8 cellular contexts compared by ENCODE assay signal in genomic region chr16:71467810-71468209, GRCh38. TPM values are rescaled to one million over a fixed set of nuclear protein-coding genes. Genes with fewer than 3 reads are reported as not detected.
DNase-seq lines count a peak whose midpoint lies in the region; ATAC-seq and TF ChIP-seq lines count a peak whose summit lies in the region.

No MANE protein-coding gene starts in this region.

- no peaks in the 10 kb centered on the region for H3K9me3 ChIP-seq in GM23248 (ENCODE audit: low read depth)

- WGBS in GM23248 (ENCODE audit: low coverage in 1 of 2, low lambda C conversion rate in 2 of 2, missing lambda C conversion rate in 2 of 2), 2 experiments = 23 to 24% methylated on average over 9 of the region's 9 CpGs

- no peak overlapping the region for H3K4me3 ChIP-seq in GM23248

- no peaks in the 10 kb centered on the region for H4K20me1 ChIP-seq in GM23248 (ENCODE audit: insufficient read depth)

- H3K9me2 ChIP-seq in GM23248 (ENCODE audit: insufficient read depth) = no peaks in the 10 kb centered on the region

- peaks cover 6% of the 10 kb centered on the region for H3K79me2 ChIP-seq in GM23248 (ENCODE audit: insufficient read depth)

- H3K4me2 ChIP-seq in GM23248 (ENCODE audit: unreplicated experiment) = no peak overlapping the region

- peaks cover 5% of the 10 kb centered on the region; the same call in 1 of the 2 replicates for H3F3A ChIP-seq in GM23248 (ENCODE audit: insufficient read depth)

- no peak overlapping the region for H2AFZ ChIP-seq in GM23248

- H3K36me3 ChIP-seq in GM23248 (ENCODE audit: low read depth) = no peaks in the 10 kb centered on the region

- no peaks in the 10 kb centered on the region for H3K4me1 ChIP-seq in GM23248 (ENCODE audit: insufficient read depth)

- in situ Hi-C loops in GM23248 (cut with MboI) = no loop called here

- H3K27ac ChIP-seq in GM23248 = no peak overlapping the region

- DNase-seq in GM23248 (peak; percentile 69), ecto neural progenitor cell (ENCODE audit: low spot score) (peak; percentile 81), retina (peak; percentile 52), occipital lobe (lab: John Stamatoyannopoulos, UW) (no peak), GM19238 (ENCODE audit: insufficient read length, low spot score) (no peak)

- H3K27me3 ChIP-seq in GM23248 (replicated peaks; ENCODE audit: insufficient read depth) = no peaks in the 10 kb centered on the region

- no peak for ATAC-seq in SK-N-SH treated with all-trans-retinoic acid at 6 μM for 48 hours
- no peak for ATAC-seq in GM21360 (IDR thresholded peaks at IDR 0.05; ENCODE audit: unreplicated experiment)
- ATAC-seq in GM19324 (IDR thresholded peaks at IDR 0.05; ENCODE audit: low FRiP score, unreplicated experiment) = no peak

- no peak overlapping the region for H3K9ac ChIP-seq in GM23248

TF ChIP-seq in SK-N-SH treated with all-trans-retinoic acid at 6 μM for 48 hours, 23 proteins besides CTCF, POLR2A, EP300 and RAD21:
- peak; percentile 54; the same call in 1 of the 2 replicates for TF ChIP-seq PATZ1 (CRISPR knock-in tag; IDR thresholded peaks at IDR 0.05; ENCODE audit: borderline replicate concordance)
- TF ChIP-seq GLIS3 (CRISPR knock-in tag; IDR thresholded peaks at IDR 0.05) = no peak
- no peak for TF ChIP-seq ESRRG (CRISPR knock-in tag; IDR thresholded peaks at IDR 0.05)
- TF ChIP-seq ZFP3 (CRISPR knock-in tag; IDR thresholded peaks at IDR 0.05) = no peak
- TF ChIP-seq BACH2 (CRISPR knock-in tag; IDR thresholded peaks at IDR 0.05; ENCODE audit: borderline replicate concordance) = no peak
- no peak for TF ChIP-seq ZNF565 (CRISPR knock-in tag; conservative IDR thresholded peaks at IDR 0.05; ENCODE audit: low read depth)
- TF ChIP-seq RARB (CRISPR knock-in tag; IDR thresholded peaks at IDR 0.05) = no peak
- TF ChIP-seq ISL1 (CRISPR knock-in tag; IDR thresholded peaks at IDR 0.05) = no peak
- no peak for TF ChIP-seq ZFP30 (CRISPR knock-in tag; IDR thresholded peaks at IDR 0.05)
- TF ChIP-seq CSDC2 (CRISPR knock-in tag; IDR thresholded peaks at IDR 0.05) = peak; percentile 74; the same call in 1 of the 2 replicates

RNA-seq across cellular contexts. Expression of gene ZNF23, which starts 5.8 kb away (rescaled TPM):
- total RNA-seq in GM23248 (2014; rRNA removed; shearing (Covaris generic)) = 10.9 and 12.1 TPM in 2 replicates
- polyA plus RNA-seq in GM23248 (2016; fragmentation: Nextera tagmentation; extraction: Ambion mirVana) = 14.2 and 15.3 TPM in 2 replicates
- 23.4 TPM for total RNA-seq in occipital lobe

RNA-seq across cellular contexts. Expression of gene ZNF19, which starts 21.3 kb away (rescaled TPM):
- total RNA-seq in GM23248 (2014; rRNA removed; shearing (Covaris generic)) = 1.3 and 1.4 TPM in 2 replicates
- 0.85 and 1.7 TPM in 2 replicates for polyA plus RNA-seq in GM23248 (2016; fragmentation: Nextera tagmentation; extraction: Ambion mirVana)
- total RNA-seq in occipital lobe = 8.7 TPM

RNA-seq across cellular contexts. Expression of gene TLE7, which starts 26.0 kb away (rescaled TPM):
- total RNA-seq in GM23248 (2014; rRNA removed; shearing (Covaris generic)) = not detected in 2 replicates
- polyA plus RNA-seq in GM23248 (2016; fragmentation: Nextera tagmentation; extraction: Ambion mirVana) = not detected in 2 replicates
- total RNA-seq in occipital lobe = not detected

RNA-seq across cellular contexts. Expression of gene CHST4, which starts 58.4 kb away (rescaled TPM):
- total RNA-seq in GM23248 (2014; rRNA removed; shearing (Covaris generic)) = not detected in 2 replicates
- polyA plus RNA-seq in GM23248 (2016; fragmentation: Nextera tagmentation; extraction: Ambion mirVana) = not detected in 2 replicates
- not detected for total RNA-seq in occipital lobe

Comparison
In these comparisons a context has a peak if more than half of its experiments do, and no peak if none do; other contexts are left out.
1. DNase-seq: peak in GM23248 (single experiment), ecto neural progenitor cell (single experiment) and retina (single experiment); none in occipital lobe (single experiment) and GM19238 (single experiment).